10 cellular contexts compared by ENCODE assay signal in the genomic region with DNA sequence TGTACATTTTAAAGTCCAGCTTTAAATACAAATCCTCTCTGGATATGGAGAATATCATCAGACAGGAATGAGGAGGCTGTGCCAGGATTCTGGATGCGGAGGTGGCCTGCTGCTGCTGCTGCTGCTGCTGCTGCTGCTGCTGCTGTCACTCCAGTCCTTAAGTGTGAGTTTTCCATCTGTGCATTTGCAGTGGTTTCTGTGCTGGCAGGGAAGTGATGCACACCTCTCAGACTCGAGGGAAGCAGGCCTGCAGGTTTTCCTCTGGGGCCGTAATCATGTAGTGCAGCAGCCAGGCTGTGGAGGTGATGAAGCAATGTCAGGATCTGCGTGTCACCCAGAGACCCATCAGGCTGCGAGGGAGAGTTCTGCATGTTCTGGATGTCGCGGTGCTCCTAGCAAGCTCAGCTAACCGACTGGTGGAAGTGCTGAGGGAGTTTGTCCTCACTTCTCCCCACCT. TPM values are rescaled to one million over a fixed set of nuclear protein-coding genes. Genes with fewer than 3 reads are reported as not detected.
A peak's percentile ranks its signal among the peaks of the same experiment; 100 is the strongest.
DNase-seq lines count a peak whose midpoint lies in the region; ATAC-seq and TF ChIP-seq lines count a peak whose summit lies in the region.
"Had no signal": no experiment of that assay in that cellular context is flagged by ENCODE, and none has a peak within 500 bp of the region (broad histone marks: within the 10 kb centered on the region; RNA-seq: fewer than 3 reads in every experiment).

No MANE protein-coding gene starts in this region.

- H3K9me3 Mint-ChIP-seq in T-cell (no peaks in the 10 kb centered on the region), immature natural killer cell (no peaks in the 10 kb centered on the region)

- CTCF ChIA-PET in HCT116 (lab: Charles Lee) = interaction anchor here (1.7 to 1.9 kb wide), 2 partner anchors 153 to 510 kb away, joined by 6 to 12 read pairs; no protein-coding TSS in a partner anchor
- CTCF ChIA-PET in T-cell (lab: Charles Lee) = interaction anchor here (0.6 to 2.6 kb wide), 6 partner anchors 153 to 511 kb away, joined by 3 to 12 read pairs (median 6); no protein-coding TSS in a partner anchor

- H3K36me3 Mint-ChIP-seq in T-cell = no peaks in the 10 kb centered on the region
- H3K36me3 Mint-ChIP-seq in immature natural killer cell = no peaks in the 10 kb centered on the region

- no peak for TF ChIP-seq RAD21 in HCT116 (IDR thresholded peaks at IDR 0.05; ENCODE audit: low read depth)

- no peak for TF ChIP-seq CTCF in HCT116 (IDR thresholded peaks at IDR 0.05 in 2 of 3, conservative IDR thresholded peaks at IDR 0.05 in 1 of 3; ENCODE audit: borderline replicate concordance in 1 of 3, insufficient read depth in 1 of 3, low read depth in 2 of 3, low read length in 2 of 3)

- intact Hi-C loops in HCT116 (cut with micrococcal nuclease) = loop anchor here (1.0 to 5.0 kb wide), 3 partner anchors 484 to 743 kb away; no protein-coding TSS in a partner anchor

- no peak overlapping the region for H3K9ac ChIP-seq in HCT116 (ENCODE audit: low read length)

- H3K27me3 Mint-ChIP-seq in T-cell = peaks cover 7 to 19% of the 10 kb centered on the region in 2 donors
- H3K27me3 Mint-ChIP-seq in immature natural killer cell (ENCODE audit: low read depth in 3 of 3) = peaks cover 0 to 3% (median 1%) of the 10 kb centered on the region in 3 donors

- no peaks in the 10 kb centered on the region for H3K9me3 ChIP-seq in HCT116 (ENCODE audit: control insufficient read depth in 1 of 2, insufficient read depth in 1 of 2, low read depth in 1 of 2, low read length in 2 of 2)
- H3K9me3 ChIP-seq: prostate gland had no signal

- peak overlapping the region; percentile 34 for H3K4me2 ChIP-seq in HCT116 (ENCODE audit: low read length)

- no TSS peak for BruUV-seq in HCT116 (replicated peaks; lab: Mats Ljungman, UMichigan)

- H3K36me3 ChIP-seq in HCT116 (ENCODE audit: control insufficient read depth in 1 of 2, insufficient read depth in 2 of 2, low read length in 2 of 2) = no peaks in the 10 kb centered on the region
- H3K36me3 ChIP-seq: prostate gland had no signal

- H4K20me1 ChIP-seq in HCT116 (ENCODE audit: insufficient read depth) = no peaks in the 10 kb centered on the region

- DNase-seq in Ammon's horn (ENCODE audit: low spot score) (peak; percentile 26), HCT116 (ENCODE audit: low read depth, low spot score) (no peak), T-cell (no peak), immature natural killer cell (no peak), MV-4-11 (lab: John Stamatoyannopoulos, UW) (no peak), NCI-H2196 treated with DMSO at 0.1 percent for 48 hours (lab: John Stamatoyannopoulos, UW; ENCODE audit: unreplicated experiment) (no peak), NCI-H187 treated with DMSO at 0.1 percent for 48 hours (lab: John Stamatoyannopoulos, UW) (no peak), NCI-H2227 treated with DMSO at 0.1 percent for 48 hours (lab: John Stamatoyannopoulos, UW) (no peak)

- RAD21 ChIA-PET in HCT116 (lab: Charles Lee; ENCODE audit: low non-redundant PET in 1 of 2, low total read pairs in 2 of 2, uncharacterized antibody in 2 of 2, unreplicated experiment in 2 of 2) = no interaction called here

- TF ChIP-seq POLR2A in HCT116 (IDR thresholded peaks at IDR 0.05; ENCODE audit: borderline replicate concordance, extremely low read depth, insufficient read depth, insufficient read length) = no peak

- H2AFZ ChIP-seq in HCT116 (ENCODE audit: low read depth, low read length, poor library complexity, severe bottlenecking) = no peak overlapping the region

- H3K4me1 Mint-ChIP-seq in T-cell = peaks cover 6 to 12% (median 8%) of the 10 kb centered on the region in 3 donors
- peaks cover 5 to 10% of the 10 kb centered on the region in 2 donors for H3K4me1 Mint-ChIP-seq in immature natural killer cell

- H3K79me2 ChIP-seq in HCT116 (ENCODE audit: insufficient read depth, low read length) = no peaks in the 10 kb centered on the region

- no peak overlapping the region for H3K27ac ChIP-seq in HCT116 (ENCODE audit: low read depth, low read length)
- H3K27ac ChIP-seq: C4-2B, prostate gland had no signal

- no peaks in the 10 kb centered on the region for H3K9me2 ChIP-seq in HCT116 (ENCODE audit: insufficient read depth)

- H3K27me3 ChIP-seq in HCT116 (ENCODE audit: insufficient read depth, low read length) = peaks cover 11% of the 10 kb centered on the region; the same call in 1 of the 2 replicates

- ATAC-seq in HCT116 (no peak), T-cell (replicated peaks in 1 of 4) (no peak)

- no peak overlapping the region for H3K4me3 ChIP-seq in HCT116 (replicated peaks in 1 of 2; ENCODE audit: low read depth in 1 of 2, low read length in 2 of 2)
- H3K4me3 ChIP-seq: prostate gland had no signal

- H3K27ac Mint-ChIP-seq in T-cell (peak overlapping the region in 1 of 2 donors; percentile 84), immature natural killer cell (peak overlapping the region in 4 of 6 donors; percentile 7 to 93 (median 79))

- H3K4me3 Mint-ChIP-seq in T-cell = peak overlapping the region in 2 of 3 donors; percentile 39 to 77
- peak overlapping the region in 4 of 5 donors; percentile 71 to 83 (median 76) for H3K4me3 Mint-ChIP-seq in immature natural killer cell

- POLR2A ChIA-PET in HCT116 (lab: Charles Lee) (no interaction called here), T-cell (lab: Charles Lee) (no interaction called here)

- H3K4me1 ChIP-seq in HCT116 (ENCODE audit: control insufficient read depth in 1 of 2, insufficient read depth in 2 of 2, low read length in 2 of 2) = no peaks in the 10 kb centered on the region
- H3K4me1 ChIP-seq: prostate gland had no signal

TF ChIP-seq in HCT116, 20 proteins besides CTCF, POLR2A, EP300 and RAD21:
- TF ChIP-seq ELF1 (IDR thresholded peaks at IDR 0.05; ENCODE audit: borderline replicate concordance, low read depth) (no peak), CBX3 (IDR thresholded peaks at IDR 0.05; ENCODE audit: low read depth) (no peak), TCF7L2 (IDR thresholded peaks at IDR 0.05; ENCODE audit: borderline replicate concordance, extremely low read depth, insufficient read depth, insufficient read length) (no peak), SIN3A (IDR thresholded peaks at IDR 0.05; ENCODE audit: low read depth) (no peak), ZNF274 (IDR thresholded peaks at IDR 0.05; ENCODE audit: low read depth, low read length) (no peak), ZFX (IDR thresholded peaks at IDR 0.05) (no peak), YY1 (IDR thresholded peaks at IDR 0.05; ENCODE audit: extremely low read depth, insufficient replicate concordance, low read depth, low read length) (no peak), CEBPB (IDR thresholded peaks at IDR 0.05; ENCODE audit: low read depth) (no peak), EZH2phosphoT487 (IDR thresholded peaks at IDR 0.05; ENCODE audit: borderline replicate concordance) (no peak), EZH2 (IDR thresholded peaks at IDR 0.05) (no peak), FOSL1 (IDR thresholded peaks at IDR 0.05; ENCODE audit: low read depth) (no peak), SRF (IDR thresholded peaks at IDR 0.05; ENCODE audit: low read depth) (no peak), POLR2AphosphoS5 (IDR thresholded peaks at IDR 0.05; ENCODE audit: low read depth, low read length) (no peak)
- TF ChIP-seq, protein P1, sequence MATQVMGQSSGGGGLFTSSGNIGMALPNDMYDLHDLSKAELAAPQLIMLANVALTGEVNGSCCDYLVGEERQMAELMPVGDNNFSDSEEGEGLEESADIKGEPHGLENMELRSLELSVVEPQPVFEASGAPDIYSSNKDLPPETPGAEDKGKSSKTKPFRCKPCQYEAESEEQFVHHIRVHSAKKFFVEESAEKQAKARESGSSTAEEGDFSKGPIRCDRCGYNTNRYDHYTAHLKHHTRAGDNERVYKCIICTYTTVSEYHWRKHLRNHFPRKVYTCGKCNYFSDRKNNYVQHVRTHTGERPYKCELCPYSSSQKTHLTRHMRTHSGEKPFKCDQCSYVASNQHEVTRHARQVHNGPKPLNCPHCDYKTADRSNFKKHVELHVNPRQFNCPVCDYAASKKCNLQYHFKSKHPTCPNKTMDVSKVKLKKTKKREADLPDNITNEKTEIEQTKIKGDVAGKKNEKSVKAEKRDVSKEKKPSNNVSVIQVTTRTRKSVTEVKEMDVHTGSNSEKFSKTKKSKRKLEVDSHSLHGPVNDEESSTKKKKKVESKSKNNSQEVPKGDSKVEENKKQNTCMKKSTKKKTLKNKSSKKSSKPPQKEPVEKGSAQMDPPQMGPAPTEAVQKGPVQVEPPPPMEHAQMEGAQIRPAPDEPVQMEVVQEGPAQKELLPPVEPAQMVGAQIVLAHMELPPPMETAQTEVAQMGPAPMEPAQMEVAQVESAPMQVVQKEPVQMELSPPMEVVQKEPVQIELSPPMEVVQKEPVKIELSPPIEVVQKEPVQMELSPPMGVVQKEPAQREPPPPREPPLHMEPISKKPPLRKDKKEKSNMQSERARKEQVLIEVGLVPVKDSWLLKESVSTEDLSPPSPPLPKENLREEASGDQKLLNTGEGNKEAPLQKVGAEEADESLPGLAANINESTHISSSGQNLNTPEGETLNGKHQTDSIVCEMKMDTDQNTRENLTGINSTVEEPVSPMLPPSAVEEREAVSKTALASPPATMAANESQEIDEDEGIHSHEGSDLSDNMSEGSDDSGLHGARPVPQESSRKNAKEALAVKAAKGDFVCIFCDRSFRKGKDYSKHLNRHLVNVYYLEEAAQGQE (IDR thresholded peaks at IDR 0.05; ENCODE audit: low read depth) = no peak
- TF ChIP-seq, protein P2, sequence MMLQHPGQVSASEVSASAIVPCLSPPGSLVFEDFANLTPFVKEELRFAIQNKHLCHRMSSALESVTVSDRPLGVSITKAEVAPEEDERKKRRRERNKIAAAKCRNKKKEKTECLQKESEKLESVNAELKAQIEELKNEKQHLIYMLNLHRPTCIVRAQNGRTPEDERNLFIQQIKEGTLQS (IDR thresholded peaks at IDR 0.05) = no peak
- TF ChIP-seq, protein P3, sequence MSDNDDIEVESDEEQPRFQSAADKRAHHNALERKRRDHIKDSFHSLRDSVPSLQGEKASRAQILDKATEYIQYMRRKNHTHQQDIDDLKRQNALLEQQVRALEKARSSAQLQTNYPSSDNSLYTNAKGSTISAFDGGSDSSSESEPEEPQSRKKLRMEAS (IDR thresholded peaks at IDR 0.05) = no peak
TF ChIP-seq in HCT116: peak in this region for 0.

RNA-seq across cellular contexts. Expression of a gene that starts 32.0 kb away (rescaled TPM):
- total RNA-seq in HCT116 (2021; ENCODE audit: unreplicated experiment) (1.7 TPM), T-cell (not detected)
- 0.84 and 0.86 TPM in 2 replicates for polyA plus RNA-seq in HCT116 (2012)
- 1 to 10 TPM in 2 of 3 donors, not detected in 1; 1.3 to 3.2 TPM for polyA plus RNA-seq in immature natural killer cell

RNA-seq across cellular contexts. Expression of a gene that starts 32.1 kb away (rescaled TPM):
- total RNA-seq in HCT116 (2021; ENCODE audit: unreplicated experiment) = 20.4 TPM
- polyA plus RNA-seq in HCT116 (2012) = 9.6 and 12.1 TPM in 2 replicates
- total RNA-seq in T-cell = 10 to 100 TPM; 17.8 to 27.0 (median 24.8) TPM
- 10 to 100 TPM; 11.2 to 19.0 (median 11.3) TPM for polyA plus RNA-seq in immature natural killer cell
